ENCODE assay signal across 15 cellular contexts in the genomic region with DNA sequence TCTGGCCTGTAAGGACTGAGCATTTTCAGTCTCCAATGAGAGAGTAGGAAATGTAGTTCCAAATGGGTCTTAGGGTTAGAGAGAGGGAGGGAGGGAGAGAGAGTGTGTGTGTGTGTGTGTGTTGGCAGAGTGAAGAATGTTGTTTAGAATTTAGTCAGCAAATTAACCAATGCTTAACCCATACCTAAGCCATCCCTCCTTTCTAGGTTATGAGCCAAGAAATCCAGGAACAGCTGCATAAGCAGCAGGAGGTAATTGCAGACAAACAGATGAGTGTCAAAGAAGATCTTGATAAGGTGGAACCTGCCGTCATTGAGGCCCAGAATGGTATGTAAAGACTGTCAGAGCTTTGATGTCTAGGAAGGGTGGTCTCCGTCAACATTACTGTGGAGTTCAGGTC. TPM values are rescaled to one million over a fixed set of nuclear protein-coding genes. Genes with fewer than 3 reads are reported as not detected.
DNase-seq lines count a peak whose midpoint lies in the region; ATAC-seq and TF ChIP-seq lines count a peak whose summit lies in the region.
"Had no signal": no experiment of that assay in that cellular context is flagged by ENCODE, and none has a peak within 500 bp of the region (broad histone marks: within the 10 kb centered on the region; RNA-seq: fewer than 3 reads in every experiment).

No MANE protein-coding gene starts in this region.

- peak overlapping the region; percentile 90 for H3K27ac Mint-ChIP-seq in MCF 10A (ENCODE audit: low read depth, unreplicated experiment)
- H3K27ac Mint-ChIP-seq in endodermal cell: peak overlapping the region; percentile 53

- H3K27me3 ChIP-seq in mammary epithelial cell (ENCODE audit: insufficient read depth, low read length) (no peaks in the 10 kb centered on the region), endodermal cell (ENCODE audit: control insufficient read depth, insufficient read depth, low read length, poor library complexity, severe bottlenecking) (no peaks in the 10 kb centered on the region), smooth muscle cell (ENCODE audit: low read depth) (no peaks in the 10 kb centered on the region)
- H3K27me3 ChIP-seq: BLaER1 treated with 17β-estradiol and CSF1 and Interleukin-3, amounts not matched to agents 10 nM and 100 nM; right atrium auricular region had no signal

- no peak overlapping the region for H3K9ac ChIP-seq in mammary epithelial cell (ENCODE audit: insufficient read depth, low read length)
- no peak overlapping the region for H3K9ac ChIP-seq in endodermal cell (ENCODE audit: extremely low read depth, low read length, poor library complexity, severe bottlenecking)
- no peak overlapping the region for H3K9ac ChIP-seq in smooth muscle cell (ENCODE audit: low read depth)
- H3K9ac ChIP-seq: BLaER1 treated with 17β-estradiol and CSF1 and Interleukin-3, amounts not matched to agents 10 nM and 100 nM had no signal

- H3K4me3 Mint-ChIP-seq in MCF 10A (ENCODE audit: unreplicated experiment) (no peak overlapping the region), endodermal cell (no peak overlapping the region)

- 100% methylated on average over 2 of the region's 2 CpGs for WGBS in mammary epithelial cell (ENCODE audit: low coverage, missing lambda C conversion rate)
- WGBS in endodermal cell (ENCODE audit: insufficient coverage in 1 of 2, insufficient read length in 1 of 2), 2 experiments: 63 to 71% methylated on average over 2 of the region's 2 CpGs
- WGBS in smooth muscle cell (ENCODE audit: low lambda C conversion rate): 58% methylated on average over 2 of the region's 2 CpGs

- H3K4me1 Mint-ChIP-seq in MCF 10A (ENCODE audit: insufficient read depth, unreplicated experiment) (peaks cover 35% of the 10 kb centered on the region), endodermal cell (peaks cover 17% of the 10 kb centered on the region)

- BruUV-seq in MCF 10A (replicated peaks; lab: Mats Ljungman, UMichigan) (no TSS peak), mammary epithelial cell (replicated peaks; lab: Mats Ljungman, UMichigan) (no TSS peak)

- H3K4me3 ChIP-seq in mammary epithelial cell (replicated peaks in 1 of 3; ENCODE audit: insufficient read depth in 1 of 3, low read depth in 2 of 3, low read length in 3 of 3) (no peak overlapping the region), endodermal cell (ENCODE audit: low read length) (no peak overlapping the region), smooth muscle cell (no peak overlapping the region)
- H3K4me3 ChIP-seq: BLaER1 treated with 17β-estradiol and CSF1 and Interleukin-3, amounts not matched to agents 10 nM and 100 nM; right atrium auricular region had no signal

- H2AFZ ChIP-seq in mammary epithelial cell (ENCODE audit: low read depth, low read length) (no peak overlapping the region), smooth muscle cell (ENCODE audit: low read depth) (no peak overlapping the region)

- no peaks in the 10 kb centered on the region for H3K27me3 Mint-ChIP-seq in MCF 10A (ENCODE audit: insufficient read depth, unreplicated experiment)
- H3K27me3 Mint-ChIP-seq in endodermal cell (ENCODE audit: insufficient read depth): no peaks in the 10 kb centered on the region
- H3K27me3 Mint-ChIP-seq: naive B cell had no signal

- DNase-seq in MCF 10A (ENCODE audit: unreplicated experiment) (no peak), mammary epithelial cell (no peak), NCI-H2171 treated with DMSO at 0.1 percent for 48 hours (lab: John Stamatoyannopoulos, UW) (peak; percentile 75), endodermal cell (no peak), smooth muscle cell (lab: John Stamatoyannopoulos, UW; ENCODE audit: unreplicated experiment) (no peak), NCI-H1092 (lab: John Stamatoyannopoulos, UW) (no peak), substantia nigra (lab: John Stamatoyannopoulos, UW) (no peak)
- DNase-seq: naive B cell; stimulated activated CD4-positive, alpha-beta T cell treated with anti-CD3 and anti-CD28 coated beads, Interleukin-4, amount 100 ng/mL, for 4 hours; stimulated activated naive CD4-positive, alpha-beta T cell treated with Interleukin-2 at 50 U/mL for 16 hours; T-helper 2 cell had no signal

- H3K79me2 ChIP-seq in mammary epithelial cell (ENCODE audit: insufficient read depth, low read length): peaks cover 9% of the 10 kb centered on the region
- H3K79me2 ChIP-seq in smooth muscle cell (ENCODE audit: low read depth): no peaks in the 10 kb centered on the region

- H3K9me3 Mint-ChIP-seq in MCF 10A (ENCODE audit: unreplicated experiment) (no peaks in the 10 kb centered on the region), endodermal cell (no peaks in the 10 kb centered on the region)
- H3K9me3 Mint-ChIP-seq: naive B cell had no signal

- peaks cover 4% of the 10 kb centered on the region for H3F3A ChIP-seq in smooth muscle cell (ENCODE audit: low read depth)

- CTCF ChIA-PET in MCF 10A (lab: Yijun Ruan, JAX): interaction anchor here (0.6 to 4.3 kb wide), 4 partner anchors 32 to 275 kb away, joined by 3 to 20 read pairs (median 4); partner anchors contain the start of gene MOK
- CTCF ChIA-PET in mammary epithelial cell (lab: Charles Lee; ENCODE audit: low non-redundant PET): no interaction called here

- H3K4me1 ChIP-seq in mammary epithelial cell (ENCODE audit: insufficient read depth, low read length) (peaks cover 37% of the 10 kb centered on the region), endodermal cell (ENCODE audit: control insufficient read depth, insufficient read depth, low read length) (peaks cover 6% of the 10 kb centered on the region), smooth muscle cell (ENCODE audit: low read depth) (no peaks in the 10 kb centered on the region)
- H3K4me1 ChIP-seq: BLaER1 treated with 17β-estradiol and CSF1 and Interleukin-3, amounts not matched to agents 10 nM and 100 nM; right atrium auricular region had no signal

- ATAC-seq in esophagus mucosa: no peak

- H3K36me3 ChIP-seq in mammary epithelial cell (ENCODE audit: insufficient read depth, low read length) (peaks cover 56% of the 10 kb centered on the region), endodermal cell (ENCODE audit: control insufficient read depth, insufficient read depth, low read length) (peaks cover 96% of the 10 kb centered on the region), smooth muscle cell (ENCODE audit: low read depth) (peaks cover 29% of the 10 kb centered on the region)

- TF ChIP-seq CTCF in MCF 10A (IDR thresholded peaks at IDR 0.05; ENCODE audit: unreplicated experiment): no peak
- TF ChIP-seq CTCF in mammary epithelial cell (conservative IDR thresholded peaks at IDR 0.05 in 1 of 2, IDR thresholded peaks at IDR 0.05 in 1 of 2; ENCODE audit: extremely low read depth in 1 of 2, insufficient read depth in 1 of 2, low read depth in 1 of 2, low read length in 2 of 2): no peak
- no peak for TF ChIP-seq CTCF in endodermal cell (conservative IDR thresholded peaks at IDR 0.05)
- no peak for TF ChIP-seq CTCF in smooth muscle cell (IDR thresholded peaks at IDR 0.05; ENCODE audit: borderline replicate concordance, insufficient read depth, poor library complexity, severe bottlenecking)

- H3K9me3 ChIP-seq in mammary epithelial cell (replicated peaks; ENCODE audit: insufficient read depth, low read length) (no peaks in the 10 kb centered on the region), endodermal cell (ENCODE audit: control insufficient read depth, low read length) (no peaks in the 10 kb centered on the region), smooth muscle cell (replicated peaks; ENCODE audit: low read depth) (no peaks in the 10 kb centered on the region)
- H3K9me3 ChIP-seq: BLaER1 treated with 17β-estradiol and CSF1 and Interleukin-3, amounts not matched to agents 10 nM and 100 nM; right atrium auricular region had no signal

- no peak overlapping the region for H3K4me2 ChIP-seq in mammary epithelial cell (ENCODE audit: insufficient read depth, low read depth, low read length)
- H3K4me2 ChIP-seq in smooth muscle cell: no peak overlapping the region
- H3K4me2 ChIP-seq: BLaER1 treated with 17β-estradiol and CSF1 and Interleukin-3, amounts not matched to agents 10 nM and 100 nM had no signal

- dilution Hi-C loops in mammary epithelial cell (cut with HindIII; ENCODE audit: low sequenced_read_pairs): loop anchor here (10.0 kb wide), 2 partner anchors 45 to 65 kb away; no protein-coding TSS in a partner anchor

- in situ Hi-C loops in mammary epithelial cell (cut with MboI; ENCODE audit: low sequenced_read_pairs in 2 of 2): no loop called here

- intact Hi-C loops in MCF 10A (cut with micrococcal nuclease): loop anchor here (2.0 kb wide), 2 partner anchors 65 to 67 kb away; partner anchors contain the start of gene DYNC1H1
- intact Hi-C loops in mammary epithelial cell (cut with micrococcal nuclease): loop anchor here (2.0 kb wide), 2 partner anchors 49 to 67 kb away; no protein-coding TSS in a partner anchor

- POLR2A ChIA-PET in MCF 10A (lab: Yijun Ruan, JAX): interaction anchor here (0.7 to 0.9 kb wide), 3 partner anchors 10 to 1131 kb away, joined by 3 to 4 read pairs (median 3); no protein-coding TSS in a partner anchor

- H4K20me1 ChIP-seq in mammary epithelial cell (ENCODE audit: insufficient read depth, low read length) (no peaks in the 10 kb centered on the region), smooth muscle cell (ENCODE audit: low read depth) (peaks cover 5% of the 10 kb centered on the region)

- H3K27ac ChIP-seq in mammary epithelial cell (ENCODE audit: insufficient read depth, low read depth, low read length): no peak overlapping the region
- H3K27ac ChIP-seq in endodermal cell (ENCODE audit: low read depth, low read length): no peak overlapping the region
- H3K27ac ChIP-seq in smooth muscle cell (ENCODE audit: low read depth): peak overlapping the region; percentile 79
- H3K27ac ChIP-seq in substantia nigra (ENCODE audit: low read depth, low read length, poor library complexity, severe bottlenecking): no peak overlapping the region
- H3K27ac ChIP-seq: HL-60, right atrium auricular region had no signal

- H3K36me3 Mint-ChIP-seq in MCF 10A (ENCODE audit: insufficient read depth, unreplicated experiment) (peaks cover 99% of the 10 kb centered on the region), endodermal cell (ENCODE audit: low read depth) (peaks cover 82% of the 10 kb centered on the region)

RNA-seq across cellular contexts. Expression of gene HSP90AA1, which starts 56.9 kb away (rescaled TPM):
- total RNA-seq in MCF 10A (2022): 277 and 296 TPM in 2 replicates
- total RNA-seq in mammary epithelial cell: 100 to 1,000 TPM; 310 to 486 TPM
- 739 TPM for polyA plus RNA-seq in mammary epithelial cell
- polyA minus RNA-seq in mammary epithelial cell: 315 TPM
- total RNA-seq in endodermal cell: 100 to 1,000 TPM; 696 to 821 TPM
- 830 TPM for polyA plus RNA-seq in endodermal cell (2013, experiment 1 of 2)
- polyA plus RNA-seq in endodermal cell (2013, experiment 2 of 2): 855 TPM
- 436 and 568 TPM in 2 replicates for total RNA-seq in smooth muscle cell
- polyA plus RNA-seq in smooth muscle cell: 353 and 446 TPM in 2 replicates
- 192 TPM for total RNA-seq in esophagus mucosa
